Comparison of ENCODE assay signal across 1 cellular context in the genomic region with DNA sequence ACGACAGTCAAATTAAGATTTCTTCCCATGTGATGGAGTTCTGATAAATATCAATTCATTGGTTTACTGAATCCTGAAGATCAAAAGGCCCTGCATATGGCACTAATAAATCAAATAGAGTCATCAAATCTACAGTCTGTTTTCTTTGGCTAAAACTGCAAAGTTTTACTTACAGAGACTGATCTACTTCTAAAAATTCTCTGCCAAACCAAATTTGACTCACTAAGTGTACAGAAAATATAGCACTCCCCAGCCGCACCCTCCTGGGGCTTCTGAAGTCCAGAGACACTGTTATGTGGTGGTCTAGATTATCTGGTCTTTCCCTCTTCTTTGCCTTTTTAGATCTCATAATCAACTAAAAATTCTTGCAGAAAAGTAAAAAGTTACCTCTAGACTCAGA.
TF ChIP-seq lines count a peak whose summit lies in the region.

No MANE protein-coding gene starts in this region.

TF ChIP-seq in SK-N-SH, 30 proteins besides CTCF, POLR2A, EP300 and RAD21 (continued from another document):
- TF ChIP-seq, protein P1, sequence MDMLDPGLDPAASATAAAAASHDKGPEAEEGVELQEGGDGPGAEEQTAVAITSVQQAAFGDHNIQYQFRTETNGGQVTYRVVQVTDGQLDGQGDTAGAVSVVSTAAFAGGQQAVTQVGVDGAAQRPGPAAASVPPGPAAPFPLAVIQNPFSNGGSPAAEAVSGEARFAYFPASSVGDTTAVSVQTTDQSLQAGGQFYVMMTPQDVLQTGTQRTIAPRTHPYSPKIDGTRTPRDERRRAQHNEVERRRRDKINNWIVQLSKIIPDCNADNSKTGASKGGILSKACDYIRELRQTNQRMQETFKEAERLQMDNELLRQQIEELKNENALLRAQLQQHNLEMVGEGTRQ (IDR thresholded peaks at IDR 0.05; ENCODE audit: borderline replicate concordance, low read depth, low read length), result no peak
- no peak for TF ChIP-seq MEF2A (IDR thresholded peaks at IDR 0.05; ENCODE audit: borderline replicate concordance, low read depth)
- TF ChIP-seq, protein P2, sequence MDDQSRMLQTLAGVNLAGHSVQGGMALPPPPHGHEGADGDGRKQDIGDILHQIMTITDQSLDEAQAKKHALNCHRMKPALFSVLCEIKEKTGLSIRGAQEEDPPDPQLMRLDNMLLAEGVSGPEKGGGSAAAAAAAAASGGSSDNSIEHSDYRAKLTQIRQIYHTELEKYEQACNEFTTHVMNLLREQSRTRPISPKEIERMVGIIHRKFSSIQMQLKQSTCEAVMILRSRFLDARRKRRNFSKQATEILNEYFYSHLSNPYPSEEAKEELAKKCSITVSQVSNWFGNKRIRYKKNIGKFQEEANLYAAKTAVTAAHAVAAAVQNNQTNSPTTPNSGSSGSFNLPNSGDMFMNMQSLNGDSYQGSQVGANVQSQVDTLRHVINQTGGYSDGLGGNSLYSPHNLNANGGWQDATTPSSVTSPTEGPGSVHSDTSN (IDR thresholded peaks at IDR 0.05), result 0 out of 2 replicates have a peak, but pooled peaks have one; percentile 3
- TF ChIP-seq RFX5 (IDR thresholded peaks at IDR 0.05; ENCODE audit: low read length), result no peak
- TF ChIP-seq YY1 (IDR thresholded peaks at IDR 0.05; ENCODE audit: low read depth), result no peak
